In genomic region chr19:2807379-2808128, GRCh38 we compare ENCODE assay signal across 21 cellular contexts. TPM values are rescaled to one million over a fixed set of nuclear protein-coding genes. Genes with fewer than 3 reads are reported as not detected.
DNase-seq lines count a peak whose midpoint lies in the region; ATAC-seq, FAIRE-seq and TF ChIP-seq lines count a peak whose summit lies in the region.
"Had no signal": no experiment of that assay in that cellular context is flagged by ENCODE, and none has a peak within 500 bp of the region (broad histone marks: within the 10 kb centered on the region; RNA-seq: fewer than 3 reads in every experiment).

No MANE protein-coding gene starts in this region.

- no peaks in the 10 kb centered on the region for H4K20me1 ChIP-seq in GM12878 (ENCODE audit: control insufficient read depth, insufficient read depth)

- intact Hi-C loops in Right ventricle myocardium inferior (cut with DNase I) (no loop called here), left ventricle myocardium superior (cut with micrococcal nuclease) (no loop called here), GM12878 (cut with micrococcal nuclease; ENCODE audit: unreplicated experiment) (no loop called here)

- H2AFZ ChIP-seq in GM12878 (ENCODE audit: control insufficient read depth, low read depth, low read length): no peak overlapping the region
- no peak overlapping the region for H2AFZ ChIP-seq in neuronal stem cell (ENCODE audit: low read length)

- no peak overlapping the region for H2BK12ac ChIP-seq in neuronal stem cell (ENCODE audit: low read length)

- no peaks in the 10 kb centered on the region for H3K9me3 ChIP-seq in GM12878 (replicated peaks; ENCODE audit: control insufficient read depth, insufficient read depth, low read length)
- no peaks in the 10 kb centered on the region for H3K9me3 ChIP-seq in neuronal stem cell (replicated peaks in 1 of 2; ENCODE audit: control insufficient read depth in 2 of 2, insufficient read depth in 1 of 2, low read depth in 1 of 2, low read length in 2 of 2)

- TF ChIP-seq RAD21 in GM12878 (IDR thresholded peaks at IDR 0.05; ENCODE audit: insufficient read depth, low read depth, low read length): no peak

- no peak for TF ChIP-seq EP300 in GM12878 (IDR thresholded peaks at IDR 0.05; ENCODE audit: borderline replicate concordance in 1 of 2, control insufficient read depth in 1 of 2, low read depth in 2 of 2, low read length in 2 of 2)

- no peaks in the 10 kb centered on the region for H3K4me1 ChIP-seq in GM12878 (ENCODE audit: control insufficient read depth, insufficient read depth, low read length)
- H3K4me1 ChIP-seq in neuronal stem cell (ENCODE audit: control insufficient read depth in 2 of 2, insufficient read depth in 1 of 2, low read depth in 1 of 2, low read length in 2 of 2): no peaks in the 10 kb centered on the region

- DNase-seq in Right ventricle myocardium inferior (ENCODE audit: missing footprints): peak; percentile 66
- DNase-seq in left ventricle myocardium superior: no peak
- DNase-seq in D721Med (ENCODE audit: insufficient read length, low spot score): peak; percentile 10
- DNase-seq in GM12878 (ENCODE audit: low read depth, low spot score): no peak
- DNase-seq in neuronal stem cell (ENCODE audit: low spot score): no peak
- no peak for DNase-seq in foreskin fibroblast
- DNase-seq in LoVo (ENCODE audit: low spot score): no peak
- no peak for DNase-seq in NCI-H146 (lab: John Stamatoyannopoulos, UW)
- DNase-seq: CD4-positive, alpha-beta T cell; COR-L47; NCI-H1092 treated with DMSO at 0.1 percent for 48 hours; NCI-H1436 treated with DMSO at 0.1 percent for 48 hours; NCI-H2029 treated with DMSO at 0.1 percent for 48 hours; NCI-H345; NCI-H524; NCI-H774; NK-92 treated with Interleukin-12 subunit alpha and Interleukin-12 subunit beta, amount 100 ng/mL, for 24 hours had no signal

- H3K9ac ChIP-seq in GM12878 (ENCODE audit: control insufficient read depth, insufficient read depth, low read length): no peak overlapping the region
- H3K9ac ChIP-seq in neuronal stem cell (ENCODE audit: low read depth, low read length, poor library complexity): no peak overlapping the region

- RAD21 ChIA-PET in GM12878 (lab: Charles Lee; ENCODE audit: unreplicated experiment): no interaction called here

- H3K27ac ChIP-seq in GM12878 (ENCODE audit: control insufficient read depth, insufficient read depth): no peak overlapping the region
- no peak overlapping the region for H3K27ac ChIP-seq in neuronal stem cell (replicated peaks; ENCODE audit: low read length)

- CTCF ChIA-PET in GM12878 (lab: Yijun Ruan, JAX): no interaction called here

- TSS peak; percentile 45 for BruUV-seq in GM12878 (replicated peaks; lab: Mats Ljungman, UMichigan)

- peaks cover 10% of the 10 kb centered on the region for H3K79me1 ChIP-seq in neuronal stem cell (ENCODE audit: low read depth, low read length)

- TF ChIP-seq CTCF in D721Med (IDR thresholded peaks at IDR 0.05; ENCODE audit: insufficient read depth, missing control alignments): no peak
- TF ChIP-seq CTCF in GM12878 (IDR thresholded peaks at IDR 0.05 in 2 of 3, conservative IDR thresholded peaks at IDR 0.05 in 1 of 3; ENCODE audit: control insufficient read depth in 2 of 3, extremely low read depth in 1 of 3, insufficient read depth in 1 of 3, low read depth in 3 of 3, low read length in 3 of 3): no peak
- no peak for TF ChIP-seq CTCF in foreskin fibroblast (IDR thresholded peaks at IDR 0.05; ENCODE audit: low read depth, low read length)

- ATAC-seq in Right ventricle myocardium inferior (no peak), left ventricle myocardium superior (no peak), GM12878 (no peak)
- ATAC-seq: Panc1 had no signal

- in situ Hi-C loops in GM12878 (cut with MboI): no loop called here

- H4K8ac ChIP-seq in neuronal stem cell (ENCODE audit: low read depth, low read length): peak overlapping the region; percentile 92

- H3K27me3 ChIP-seq in GM12878 (replicated peaks in 1 of 2; ENCODE audit: control insufficient read depth in 2 of 2, insufficient read depth in 2 of 2, low read length in 1 of 2) (no peaks in the 10 kb centered on the region), neuronal stem cell (ENCODE audit: control insufficient read depth in 3 of 3, insufficient read depth in 3 of 3, low read depth in 1 of 3, low read length in 3 of 3) (no peaks in the 10 kb centered on the region)

- TF ChIP-seq POLR2A in GM12878 (IDR thresholded peaks at IDR 0.05; ENCODE audit: low read depth, low read length): 0 out of 2 replicates have a peak, but pooled peaks have one; percentile 8

- H3K4me2 ChIP-seq in GM12878 (ENCODE audit: control insufficient read depth, insufficient read depth) (no peak overlapping the region), neuronal stem cell (ENCODE audit: insufficient read depth, low read length, poor library complexity, severe bottlenecking) (no peak overlapping the region)

- H3K79me2 ChIP-seq in GM12878 (ENCODE audit: control insufficient read depth, insufficient read depth, low read length): no peaks in the 10 kb centered on the region

- H3K18ac ChIP-seq in neuronal stem cell (ENCODE audit: low read length): no peak overlapping the region

- no peak overlapping the region for H2BK120ac ChIP-seq in neuronal stem cell (ENCODE audit: low read depth, low read length)

- no peak overlapping the region for H2AK5ac ChIP-seq in neuronal stem cell (ENCODE audit: low read depth, low read length)

- H3K4ac ChIP-seq in neuronal stem cell (ENCODE audit: low read length): no peak overlapping the region

- POLR2A ChIA-PET in GM12878 (lab: Charles Lee): no interaction called here

- H3K23ac ChIP-seq in neuronal stem cell (ENCODE audit: low read depth, low read length, poor library complexity): no peak overlapping the region

- SMC1A ChIA-PET in GM12878 (lab: Charles Lee; ENCODE audit: uncharacterized antibody, unreplicated experiment): no interaction called here

- H3K14ac ChIP-seq in neuronal stem cell (ENCODE audit: low read length): no peak overlapping the region

- no peak overlapping the region for H2BK15ac ChIP-seq in neuronal stem cell (ENCODE audit: low read length)

- H3K4me3 ChIP-seq in GM12878: no peak overlapping the region
- no peak overlapping the region for H3K4me3 ChIP-seq in neuronal stem cell (ENCODE audit: low read length in 2 of 2)
- no peak overlapping the region for H3K4me3 ChIP-seq in foreskin fibroblast (ENCODE audit: low read depth in 1 of 2, low read length in 2 of 2)

- H4K91ac ChIP-seq in neuronal stem cell (ENCODE audit: low read depth, low read length, poor library complexity): no peak overlapping the region

- 95% methylated on average over 39 of the region's 56 CpGs for WGBS in GM12878 (ENCODE audit: insufficient coverage, insufficient replicate concordance, low lambda C conversion rate, missing lambda C conversion rate)
- WGBS in neuronal stem cell (ENCODE audit: extremely low coverage in 2 of 2, insufficient read length in 2 of 2, insufficient replicate concordance in 1 of 2), 2 donors: no CpG with 5 or more reads among the region's 56 CpGs

- FAIRE-seq in D721Med (lab: Jason Lieb, UNC) (no peak), GM12878 (lab: Jason Lieb, UNC) (no peak)
- FAIRE-seq: GM18507 had no signal

- H2BK5ac ChIP-seq in neuronal stem cell (ENCODE audit: low read length): peak overlapping the region; percentile 66

- H3K36me3 ChIP-seq in GM12878 (ENCODE audit: control insufficient read depth in 2 of 2, insufficient read depth in 2 of 2, low read length in 1 of 2): peaks cover 28 to 57% of the 10 kb centered on the region in 2 experiments
- H3K36me3 ChIP-seq in neuronal stem cell (replicated peaks in 1 of 2; ENCODE audit: control insufficient read depth in 2 of 2, insufficient read depth in 2 of 2, low read length in 2 of 2): peaks cover 74 to 96% of the 10 kb centered on the region in 2 donors

RNA-seq across cellular contexts. Expression of gene ZNF554, which starts 12.1 kb away (rescaled TPM):
- total RNA-seq in Right ventricle myocardium inferior (3.7 TPM), left ventricle myocardium superior (4.7 TPM), GM12878 (2014; rRNA removed) (1.7 and 2.1 TPM in 2 replicates), GM12878 (2014; rRNA removed; fragmentation: Illumina TruSeq; extraction: Trizol) (1.5 and 1.8 TPM in 2 replicates), GM12878 (2021) (1.7 TPM in 2 replicates)
- total RNA-seq in GM12878 (2013; cell fraction: nucleolus; rRNA removed): 7.0 and 7.1 TPM in 2 replicates
- 0.98 TPM for polyA plus RNA-seq in GM12878 (2011; ENCODE audit: low read depth)
- polyA plus RNA-seq in GM12878 (2011; rRNA removed) (1.3 and 1.7 TPM in 2 replicates), GM12878 (2014; fragmentation: Illumina TruSeq; extraction: Trizol) (1.2 and 1.4 TPM in 2 replicates), GM12878 (2014; fragmentation: Nextera tagmentation; extraction: Ambion mirVana) (under 1 TPM; 0.19 to 0.38 TPM), GM12878 (2014; rRNA removed) (0.96 and 1.3 TPM in 2 replicates), GM12878 (2016; fragmentation: Nextera tagmentation; extraction: Ambion mirVana) (1 to 10 TPM; 1.2 to 1.4 TPM)
- 1.1 and 1.2 TPM in 2 replicates for polyA plus RNA-seq in GM12878 (2011; cell fraction: cytosol; rRNA removed)
- polyA plus RNA-seq in GM12878 (2011; cell fraction: nucleus; rRNA removed): 1.1 TPM in 2 replicates
- polyA plus RNA-seq in GM12878 (2012): 1.1 and 1.4 TPM in 2 replicates
- polyA minus RNA-seq in GM12878 (2011; rRNA and poly(A)+ RNA removed): 1.3 and 1.6 TPM in 2 replicates
- 0.94 and 1.6 TPM in 2 replicates for polyA minus RNA-seq in GM12878 (2011; cell fraction: cytosol; rRNA and poly(A)+ RNA removed)
- polyA minus RNA-seq in GM12878 (2011; cell fraction: nucleus; rRNA and poly(A)+ RNA removed): 0.48 and 0.77 TPM in 2 replicates
- polyA plus RNA-seq in neuronal stem cell (2013, experiment 1 of 2): 4.6 TPM
- polyA plus RNA-seq in neuronal stem cell (2013, experiment 2 of 2): 4.5 TPM

RNA-seq across cellular contexts. Expression of gene THOP1, which starts 22.3 kb away (rescaled TPM):
- 54.8 TPM for total RNA-seq in Right ventricle myocardium inferior
- 59.2 TPM for total RNA-seq in left ventricle myocardium superior
- total RNA-seq in GM12878 (2013; cell fraction: nucleolus; rRNA removed): 230 and 309 TPM in 2 replicates
- total RNA-seq in GM12878 (2014; rRNA removed): 260 and 270 TPM in 2 replicates
- total RNA-seq in GM12878 (2014; rRNA removed; fragmentation: Illumina TruSeq; extraction: Trizol): 75.9 and 77.5 TPM in 2 replicates
- total RNA-seq in GM12878 (2021): 217 and 220 TPM in 2 replicates
- polyA plus RNA-seq in GM12878 (2011; ENCODE audit: low read depth): 25.4 TPM
- 72.8 and 137 TPM in 2 replicates for polyA plus RNA-seq in GM12878 (2011; rRNA removed)
- polyA plus RNA-seq in GM12878 (2011; cell fraction: cytosol; rRNA removed): 144 and 196 TPM in 2 replicates
- polyA plus RNA-seq in GM12878 (2011; cell fraction: nucleus; rRNA removed): 439 and 527 TPM in 2 replicates
- polyA plus RNA-seq in GM12878 (2012): 116 and 134 TPM in 2 replicates
- polyA plus RNA-seq in GM12878 (2014; fragmentation: Illumina TruSeq; extraction: Trizol): 36.0 and 76.8 TPM in 2 replicates
- polyA plus RNA-seq in GM12878 (2014; fragmentation: Nextera tagmentation; extraction: Ambion mirVana): 1 to 10 TPM; 1.9 to 3.8 TPM
- polyA plus RNA-seq in GM12878 (2014; rRNA removed): 200 and 240 TPM in 2 replicates
- 100 to 1,000 TPM; 220 to 241 TPM for polyA plus RNA-seq in GM12878 (2016; fragmentation: Nextera tagmentation; extraction: Ambion mirVana)
- 97.9 and 180 TPM in 2 replicates for polyA minus RNA-seq in GM12878 (2011; rRNA and poly(A)+ RNA removed)
- 59.6 and 71.5 TPM in 2 replicates for polyA minus RNA-seq in GM12878 (2011; cell fraction: cytosol; rRNA and poly(A)+ RNA removed)
- 43.6 and 46.6 TPM in 2 replicates for polyA minus RNA-seq in GM12878 (2011; cell fraction: nucleus; rRNA and poly(A)+ RNA removed)
- polyA plus RNA-seq in neuronal stem cell (2013, experiment 1 of 2): 82.0 TPM
- 74.8 TPM for polyA plus RNA-seq in neuronal stem cell (2013, experiment 2 of 2)

RNA-seq across cellular contexts. Expression of gene SGTA, which starts 24.5 kb away (rescaled TPM):
- total RNA-seq in Right ventricle myocardium inferior (64.3 TPM), left ventricle myocardium superior (68.7 TPM), GM12878 (2014; rRNA removed) (51.2 and 59.2 TPM in 2 replicates), GM12878 (2014; rRNA removed; fragmentation: Illumina TruSeq; extraction: Trizol) (22.9 and 26.2 TPM in 2 replicates), GM12878 (2021) (69.2 and 76.3 TPM in 2 replicates)
- 27.0 and 30.4 TPM in 2 replicates for total RNA-seq in GM12878 (2013; cell fraction: nucleolus; rRNA removed)
- 22.0 TPM for polyA plus RNA-seq in GM12878 (2011; ENCODE audit: low read depth)
- polyA plus RNA-seq in GM12878 (2011; rRNA removed) (19.9 and 32.9 TPM in 2 replicates), GM12878 (2014; fragmentation: Illumina TruSeq; extraction: Trizol) (13.2 and 37.1 TPM in 2 replicates), GM12878 (2014; fragmentation: Nextera tagmentation; extraction: Ambion mirVana) (1 to 10 TPM; 2.0 to 3.1 TPM), GM12878 (2014; rRNA removed) (64.2 and 78.7 TPM in 2 replicates), GM12878 (2016; fragmentation: Nextera tagmentation; extraction: Ambion mirVana) (100 to 1,000 TPM; 102 TPM)
- 70.3 and 75.7 TPM in 2 replicates for polyA plus RNA-seq in GM12878 (2011; cell fraction: cytosol; rRNA removed)
- 59.1 and 86.4 TPM in 2 replicates for polyA plus RNA-seq in GM12878 (2011; cell fraction: nucleus; rRNA removed)
- 46.1 and 46.5 TPM in 2 replicates for polyA plus RNA-seq in GM12878 (2012)
- 12.0 and 30.2 TPM in 2 replicates for polyA minus RNA-seq in GM12878 (2011; rRNA and poly(A)+ RNA removed)
- polyA minus RNA-seq in GM12878 (2011; cell fraction: cytosol; rRNA and poly(A)+ RNA removed): 15.9 and 16.7 TPM in 2 replicates
- polyA minus RNA-seq in GM12878 (2011; cell fraction: nucleus; rRNA and poly(A)+ RNA removed): 9.7 and 20.9 TPM in 2 replicates
- polyA plus RNA-seq in neuronal stem cell (2013, experiment 1 of 2): 73.5 TPM
- polyA plus RNA-seq in neuronal stem cell (2013, experiment 2 of 2): 71.9 TPM

RNA-seq across cellular contexts. Expression of gene ZNF555, which starts 33.7 kb away (rescaled TPM):
- 8.9 TPM for total RNA-seq in Right ventricle myocardium inferior
- 9.6 TPM for total RNA-seq in left ventricle myocardium superior
- total RNA-seq in GM12878 (2013; cell fraction: nucleolus; rRNA removed): 5.0 and 5.1 TPM in 2 replicates
- 0.62 and 0.71 TPM in 2 replicates for total RNA-seq in GM12878 (2014; rRNA removed)
- total RNA-seq in GM12878 (2014; rRNA removed; fragmentation: Illumina TruSeq; extraction: Trizol): 1.6 and 1.7 TPM in 2 replicates
- 0.90 and 1.2 TPM in 2 replicates for total RNA-seq in GM12878 (2021)
- polyA plus RNA-seq in GM12878 (2011; ENCODE audit: low read depth): 1.2 TPM
- 1.9 and 2.8 TPM in 2 replicates for polyA plus RNA-seq in GM12878 (2011; rRNA removed)
- polyA plus RNA-seq in GM12878 (2011; cell fraction: cytosol; rRNA removed): 0.70 and 0.82 TPM in 2 replicates
- 1.1 and 1.2 TPM in 2 replicates for polyA plus RNA-seq in GM12878 (2011; cell fraction: nucleus; rRNA removed)
- 1.7 and 2.3 TPM in 2 replicates for polyA plus RNA-seq in GM12878 (2012)
- 1.3 and 1.5 TPM in 2 replicates for polyA plus RNA-seq in GM12878 (2014; fragmentation: Illumina TruSeq; extraction: Trizol)
- 1 to 10 TPM in 1 of 2 experiments, under 1 TPM in 1; 0.68 to 1.7 TPM for polyA plus RNA-seq in GM12878 (2014; fragmentation: Nextera tagmentation; extraction: Ambion mirVana)
- polyA plus RNA-seq in GM12878 (2014; rRNA removed): 0.58 and 1.0 TPM in 2 replicates
- 1 to 10 TPM; 1.2 to 1.4 TPM for polyA plus RNA-seq in GM12878 (2016; fragmentation: Nextera tagmentation; extraction: Ambion mirVana)
- 1.8 and 2.6 TPM in 2 replicates for polyA minus RNA-seq in GM12878 (2011; rRNA and poly(A)+ RNA removed)
- 0.80 and 0.83 TPM in 2 replicates for polyA minus RNA-seq in GM12878 (2011; cell fraction: cytosol; rRNA and poly(A)+ RNA removed)
- 0.60 and 0.86 TPM in 2 replicates for polyA minus RNA-seq in GM12878 (2011; cell fraction: nucleus; rRNA and poly(A)+ RNA removed)
- 4.9 TPM for polyA plus RNA-seq in neuronal stem cell (2013, experiment 1 of 2)
- polyA plus RNA-seq in neuronal stem cell (2013, experiment 2 of 2): 4.8 TPM

RNA-seq across cellular contexts. Expression of gene ZNF556, which starts 59.6 kb away (rescaled TPM):
- total RNA-seq in Right ventricle myocardium inferior (not detected), left ventricle myocardium superior (not detected), GM12878 (2014; rRNA removed) (not detected in 2 replicates), GM12878 (2014; rRNA removed; fragmentation: Illumina TruSeq; extraction: Trizol) (not detected in 2 replicates), GM12878 (2021) (not detected in 2 replicates)
- not detected in 2 replicates for total RNA-seq in GM12878 (2013; cell fraction: nucleolus; rRNA removed)
- polyA plus RNA-seq in GM12878 (2011; ENCODE audit: low read depth): not detected
- polyA plus RNA-seq in GM12878 (2011; rRNA removed) (not detected in 2 replicates), GM12878 (2014; fragmentation: Illumina TruSeq; extraction: Trizol) (0.25 TPM in 1 of 2 replicates, not detected in the other), GM12878 (2014; fragmentation: Nextera tagmentation; extraction: Ambion mirVana) (not detected), GM12878 (2014; rRNA removed) (not detected in 2 replicates), GM12878 (2016; fragmentation: Nextera tagmentation; extraction: Ambion mirVana) (not detected)
- polyA plus RNA-seq in GM12878 (2011; cell fraction: cytosol; rRNA removed): not detected in 2 replicates
- not detected in 2 replicates for polyA plus RNA-seq in GM12878 (2011; cell fraction: nucleus; rRNA removed)
- polyA plus RNA-seq in GM12878 (2012): not detected in 2 replicates
- polyA minus RNA-seq in GM12878 (2011; rRNA and poly(A)+ RNA removed): not detected in 2 replicates
- not detected in 2 replicates for polyA minus RNA-seq in GM12878 (2011; cell fraction: cytosol; rRNA and poly(A)+ RNA removed)
- polyA minus RNA-seq in GM12878 (2011; cell fraction: nucleus; rRNA and poly(A)+ RNA removed): not detected in 2 replicates
- polyA plus RNA-seq in neuronal stem cell (2013, experiment 1 of 2): 0.07 TPM
- 0.07 TPM for polyA plus RNA-seq in neuronal stem cell (2013, experiment 2 of 2)
- total RNA-seq: A172; CD4-positive, alpha-beta T cell; H4 had no signal

Comparison
In these comparisons a context has a peak if more than half of its experiments do, and no peak if none do; other contexts are left out.
1. DNase-seq: peak in Right ventricle myocardium inferior (single experiment) and D721Med (single experiment); none in left ventricle myocardium superior (single experiment), GM12878 (single experiment), neuronal stem cell (single experiment), foreskin fibroblast (0 of 2), LoVo (single experiment) and NCI-H146 (single experiment).